ENCODE assay signal across 8 cellular contexts in the genomic region with DNA sequence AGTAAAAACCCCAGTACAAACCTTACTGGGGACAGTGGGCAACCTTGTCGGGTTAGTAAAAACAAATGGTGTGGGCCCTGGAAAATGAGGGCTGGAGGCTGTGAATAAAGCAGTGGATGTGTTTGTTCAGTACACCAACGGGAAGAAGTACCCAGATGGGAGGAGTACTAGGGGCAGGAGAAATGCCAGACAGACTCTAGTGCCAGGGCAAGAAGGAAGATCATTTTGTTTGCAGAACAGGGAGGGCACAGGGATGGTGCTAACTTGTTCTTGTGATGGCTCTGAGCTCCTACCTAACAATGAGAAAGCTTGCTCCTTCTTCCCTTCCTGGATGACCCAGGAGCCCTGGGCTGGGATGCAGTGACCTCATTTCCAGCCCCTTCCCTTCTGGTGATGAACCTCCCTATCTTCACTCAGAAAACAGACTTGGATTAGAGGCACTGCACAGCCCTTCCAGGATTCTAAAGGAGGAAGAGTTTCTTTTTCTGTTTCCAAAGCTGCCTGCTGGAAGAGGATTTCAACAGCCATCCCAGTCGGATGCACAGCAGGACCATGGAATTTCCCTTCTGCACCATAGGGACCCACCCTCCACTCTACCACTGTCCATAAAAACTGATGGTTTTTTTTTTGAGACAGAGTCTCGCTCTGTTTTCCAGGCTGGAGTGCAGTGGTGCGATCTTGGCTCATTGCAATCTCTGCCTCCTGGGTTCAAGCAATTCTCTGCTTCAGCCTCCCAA. TPM values are rescaled to one million over a fixed set of nuclear protein-coding genes. Genes with fewer than 3 reads are reported as not detected.
DNase-seq lines count a peak whose midpoint lies in the region; ATAC-seq and TF ChIP-seq lines count a peak whose summit lies in the region.

No MANE protein-coding gene starts in this region.

- H4K5ac ChIP-seq in H9 (ENCODE audit: insufficient read length, low read depth, low read length) = no peak overlapping the region

- peak overlapping the region in 1 of 2 experiments; percentile 38; a peak in 1 of 5 replicates for H3K4me3 Mint-ChIP-seq in H9
- peak overlapping the region; percentile 88 for H3K4me3 Mint-ChIP-seq in activated CD8-positive, alpha-beta T cell treated with anti-CD3 and anti-CD28 coated beads for 36 hours

- H2BK12ac ChIP-seq in H9 (ENCODE audit: insufficient read length, low read depth, low read length) = no peak overlapping the region

- H3K4me1 ChIP-seq in H9 (ENCODE audit: insufficient read depth, low read length) = no peaks in the 10 kb centered on the region; the same call in 1 of the 2 replicates
- H3K4me1 ChIP-seq in skeletal muscle satellite cell (ENCODE audit: control insufficient read depth, insufficient read depth, low read length) = peaks cover 48% of the 10 kb centered on the region

- H4K20me1 ChIP-seq in H9 (ENCODE audit: control insufficient read depth, insufficient read depth, insufficient read length) = no peaks in the 10 kb centered on the region

- H3K23me2 ChIP-seq in H9 (ENCODE audit: insufficient read length, low read depth, low read length, poor library complexity, severe bottlenecking) = peaks cover 17% of the 10 kb centered on the region

- CTCF ChIA-PET in activated CD8-positive, alpha-beta T cell treated with anti-CD3 and anti-CD28 coated beads for 36 hours (lab: Charles Lee) = interaction anchor here (1.4 to 6.1 kb wide), 3 partner anchors 11 to 109 kb away, joined by 3 to 40 read pairs (median 8); a partner anchor contains a TSS

- no peak overlapping the region for H4K8ac ChIP-seq in H9 (replicated peaks; ENCODE audit: insufficient read length, low read depth, low read length)

- H3K56ac ChIP-seq in H9 (ENCODE audit: insufficient read length, low read depth, low read length) = no peak overlapping the region

- no peak overlapping the region for H2BK15ac ChIP-seq in H9 (ENCODE audit: low read depth, low read length)

- no peak overlapping the region for H3K18ac ChIP-seq in H9 (ENCODE audit: insufficient read length, low read depth, low read length)

- H3K4me3 ChIP-seq in fibroblast of villous mesenchyme (ENCODE audit: low read depth, low read length) (peak overlapping the region; percentile 10), skeletal muscle satellite cell (ENCODE audit: low read length) (peak overlapping the region; percentile 2)

- no peak overlapping the region for H2AFZ ChIP-seq in H9 (ENCODE audit: low read length)

- in situ Hi-C loops in GM13977 (cut with MboI; ENCODE audit: low pct_unique_long_range_greater_than_20kb, low sequenced_read_pairs, unreplicated experiment) = no loop called here

- H3K27me3 ChIP-seq in H9 (ENCODE audit: insufficient read depth, low read length) = peaks cover 1% of the 10 kb centered on the region; the same call in 1 of the 2 replicates
- no peaks in the 10 kb centered on the region for H3K27me3 ChIP-seq in skeletal muscle satellite cell (ENCODE audit: control insufficient read depth, insufficient read depth, low read length)

- H3K27ac Mint-ChIP-seq in H9 = peak overlapping the region in 2 of 3 experiments; percentile 75 to 77; a peak in 2 of 7 replicates
- peak overlapping the region; percentile 91 for H3K27ac Mint-ChIP-seq in activated CD8-positive, alpha-beta T cell treated with anti-CD3 and anti-CD28 coated beads for 36 hours

- TF ChIP-seq CTCF in H9 (conservative IDR thresholded peaks at IDR 0.05) (no peak), fibroblast of villous mesenchyme (IDR thresholded peaks at IDR 0.05; ENCODE audit: insufficient read depth, low read depth, low read length) (no peak), GM13977 (IDR thresholded peaks at IDR 0.05; ENCODE audit: extremely low read depth, insufficient read depth, missing control alignments) (no peak)
- no peak for TF ChIP-seq CTCF in activated CD8-positive, alpha-beta T cell treated with anti-CD3 and anti-CD28 coated beads for 36 hours (IDR thresholded peaks at IDR 0.05)

- no peak overlapping the region for H3K27ac ChIP-seq in H9 (ENCODE audit: insufficient read length, low read depth, low read length)

- no peak overlapping the region for H3T11ph ChIP-seq in H9 (ENCODE audit: low read length)

- no peak overlapping the region for H3K4ac ChIP-seq in H9 (ENCODE audit: low read depth, low read length)

- no peaks in the 10 kb centered on the region for H3K79me1 ChIP-seq in H9 (ENCODE audit: insufficient read depth, low read depth, low read length, poor library complexity, severe bottlenecking)

- POLR2A ChIA-PET in activated CD8-positive, alpha-beta T cell treated with anti-CD3 and anti-CD28 coated beads for 36 hours (lab: Charles Lee) = interaction anchor here (0.6 to 12.3 kb wide), 5 partner anchors 14 to 67 kb away, joined by 3 to 137 read pairs (median 4); a partner anchor contains a TSS

- H3K36me3 ChIP-seq in skeletal muscle satellite cell (ENCODE audit: insufficient read depth, low read length) = peaks cover 28% of the 10 kb centered on the region

- H3K9ac ChIP-seq in H9 (ENCODE audit: extremely low read depth, insufficient read length, low read length) (no peak overlapping the region), skeletal muscle satellite cell (ENCODE audit: low read depth, low read length) (peak overlapping the region; percentile 32)

- intact Hi-C loops in activated CD8-positive, alpha-beta T cell treated with anti-CD3 and anti-CD28 coated beads for 36 hours (cut with micrococcal nuclease) = no loop called here

- DNase-seq in H9 = no peak
- no peak for DNase-seq in activated CD8-positive, alpha-beta T cell treated with anti-CD3 and anti-CD28 coated beads for 36 hours
- peak; percentile 53 for DNase-seq in fibroblast of villous mesenchyme (ENCODE audit: low read depth)
- no peak for DNase-seq in GM13977 (ENCODE audit: low spot score)
- DNase-seq in germinal center (ENCODE audit: low spot score) = no peak

- no peak overlapping the region for H3K23ac ChIP-seq in H9 (ENCODE audit: insufficient read length, low read depth, low read length)

- H3K27me3 Mint-ChIP-seq in H9 (ENCODE audit: low read depth) = peaks cover 17% of the 10 kb centered on the region
- H3K27me3 Mint-ChIP-seq in activated CD8-positive, alpha-beta T cell treated with anti-CD3 and anti-CD28 coated beads for 36 hours = no peaks in the 10 kb centered on the region

- H3K9me3 ChIP-seq in H9 (ENCODE audit: control insufficient read depth, low read depth, low read length) (no peaks in the 10 kb centered on the region), skeletal muscle satellite cell (replicated peaks; ENCODE audit: low read length) (no peaks in the 10 kb centered on the region)

- H3K9me3 Mint-ChIP-seq in H9 = no peaks in the 10 kb centered on the region; a peak in 1 of 5 replicates
- no peaks in the 10 kb centered on the region for H3K9me3 Mint-ChIP-seq in activated CD8-positive, alpha-beta T cell treated with anti-CD3 and anti-CD28 coated beads for 36 hours

- H2BK120ac ChIP-seq in H9 (ENCODE audit: low read depth, low read length, poor library complexity, severe bottlenecking) = no peak overlapping the region

- no peak overlapping the region for H2AK5ac ChIP-seq in H9 (ENCODE audit: insufficient read length, low read length)

- no peak overlapping the region for H2BK5ac ChIP-seq in H9 (ENCODE audit: insufficient read length, low read length)

- no peak overlapping the region for H4K91ac ChIP-seq in H9 (ENCODE audit: insufficient read length, low read depth, low read length)

- peaks cover 5% of the 10 kb centered on the region; the same call in 1 of the 2 replicates for H3K79me2 ChIP-seq in H9 (ENCODE audit: insufficient read depth, low read length)

- no peak overlapping the region for H3K14ac ChIP-seq in H9 (ENCODE audit: insufficient read depth, low read length)

- peaks cover 23 to 32% of the 10 kb centered on the region in 2 experiments for H3K4me1 Mint-ChIP-seq in H9
- peaks cover 36% of the 10 kb centered on the region for H3K4me1 Mint-ChIP-seq in activated CD8-positive, alpha-beta T cell treated with anti-CD3 and anti-CD28 coated beads for 36 hours (ENCODE audit: low read depth)

- H2BK20ac ChIP-seq in H9 (ENCODE audit: low read depth, low read length, poor library complexity, severe bottlenecking) = no peak overlapping the region

- H3K36me3 Mint-ChIP-seq in H9 (ENCODE audit: insufficient read depth in 1 of 3, low read depth in 3 of 3) = peaks cover 11 to 45% (median 43%) of the 10 kb centered on the region in 3 experiments
- peaks cover 80% of the 10 kb centered on the region for H3K36me3 Mint-ChIP-seq in activated CD8-positive, alpha-beta T cell treated with anti-CD3 and anti-CD28 coated beads for 36 hours (ENCODE audit: low read depth)

- no peak for ATAC-seq in activated CD8-positive, alpha-beta T cell treated with anti-CD3 and anti-CD28 coated beads for 36 hours
- ATAC-seq in HG03354 (IDR thresholded peaks at IDR 0.05; ENCODE audit: poor library complexity, severe bottlenecking, unreplicated experiment) (no peak), HG03135 (IDR thresholded peaks at IDR 0.05; ENCODE audit: unreplicated experiment) (no peak)

- H3K4me2 ChIP-seq in H9 (ENCODE audit: insufficient read depth, insufficient read length, low read length) (no peak overlapping the region), skeletal muscle satellite cell (ENCODE audit: low read length) (peak overlapping the region; percentile 60)

- no CpG with 5 or more reads among the region's 5 CpGs for WGBS in H9 (ENCODE audit: extremely low coverage, insufficient read length, low lambda C conversion rate)

RNA-seq across cellular contexts. Expression of a gene that starts 6.1 kb away (rescaled TPM):
- 15.1 and 15.8 TPM in 2 replicates for total RNA-seq in H9 (2021)
- total RNA-seq in activated CD8-positive, alpha-beta T cell treated with anti-CD3 and anti-CD28 coated beads for 36 hours = 10 to 100 TPM; 75.8 to 76.5 TPM
- 34.8 and 36.3 TPM in 2 replicates for total RNA-seq in fibroblast of villous mesenchyme
- total RNA-seq in skeletal muscle satellite cell (2012; rRNA removed) = 24.8 and 28.4 TPM in 2 replicates

RNA-seq across cellular contexts. Expression of a gene that starts 6.5 kb away (rescaled TPM):
- total RNA-seq in H9 (2021) (33.5 and 35.5 TPM in 2 replicates), fibroblast of villous mesenchyme (17.7 and 22.0 TPM in 2 replicates)
- total RNA-seq in activated CD8-positive, alpha-beta T cell treated with anti-CD3 and anti-CD28 coated beads for 36 hours = 10 to 100 TPM; 16.7 to 19.5 TPM
- 18.0 and 18.8 TPM in 2 replicates for total RNA-seq in skeletal muscle satellite cell (2012; rRNA removed)

RNA-seq across cellular contexts. Expression of a gene that starts 11.0 kb away (rescaled TPM):
- total RNA-seq in H9 (2021) (0.61 and 1.4 TPM in 2 replicates), fibroblast of villous mesenchyme (0.97 and 1.3 TPM in 2 replicates)
- 1 to 10 TPM; 1.5 to 2.6 TPM for total RNA-seq in activated CD8-positive, alpha-beta T cell treated with anti-CD3 and anti-CD28 coated beads for 36 hours
- 0.22 and 0.25 TPM in 2 replicates for total RNA-seq in skeletal muscle satellite cell (2012; rRNA removed)

RNA-seq across cellular contexts. Expression of a gene that starts 12.0 kb away (rescaled TPM):
- total RNA-seq in H9 (2021) (51.9 and 57.6 TPM in 2 replicates), fibroblast of villous mesenchyme (49.6 and 69.1 TPM in 2 replicates)
- total RNA-seq in activated CD8-positive, alpha-beta T cell treated with anti-CD3 and anti-CD28 coated beads for 36 hours = 1 to 10 TPM; 3.9 to 4.1 TPM
- 31.7 and 35.4 TPM in 2 replicates for total RNA-seq in skeletal muscle satellite cell (2012; rRNA removed)

RNA-seq across cellular contexts. Expression of a gene that starts 16.1 kb away (rescaled TPM):
- total RNA-seq in H9 (2021) (23.0 and 23.4 TPM in 2 replicates), fibroblast of villous mesenchyme (21.3 and 22.9 TPM in 2 replicates)
- total RNA-seq in activated CD8-positive, alpha-beta T cell treated with anti-CD3 and anti-CD28 coated beads for 36 hours = 10 to 100 TPM; 41.3 to 44.7 TPM
- 18.0 and 26.0 TPM in 2 replicates for total RNA-seq in skeletal muscle satellite cell (2012; rRNA removed)
